1 cellular context compared by ENCODE assay signal in the genomic region with DNA sequence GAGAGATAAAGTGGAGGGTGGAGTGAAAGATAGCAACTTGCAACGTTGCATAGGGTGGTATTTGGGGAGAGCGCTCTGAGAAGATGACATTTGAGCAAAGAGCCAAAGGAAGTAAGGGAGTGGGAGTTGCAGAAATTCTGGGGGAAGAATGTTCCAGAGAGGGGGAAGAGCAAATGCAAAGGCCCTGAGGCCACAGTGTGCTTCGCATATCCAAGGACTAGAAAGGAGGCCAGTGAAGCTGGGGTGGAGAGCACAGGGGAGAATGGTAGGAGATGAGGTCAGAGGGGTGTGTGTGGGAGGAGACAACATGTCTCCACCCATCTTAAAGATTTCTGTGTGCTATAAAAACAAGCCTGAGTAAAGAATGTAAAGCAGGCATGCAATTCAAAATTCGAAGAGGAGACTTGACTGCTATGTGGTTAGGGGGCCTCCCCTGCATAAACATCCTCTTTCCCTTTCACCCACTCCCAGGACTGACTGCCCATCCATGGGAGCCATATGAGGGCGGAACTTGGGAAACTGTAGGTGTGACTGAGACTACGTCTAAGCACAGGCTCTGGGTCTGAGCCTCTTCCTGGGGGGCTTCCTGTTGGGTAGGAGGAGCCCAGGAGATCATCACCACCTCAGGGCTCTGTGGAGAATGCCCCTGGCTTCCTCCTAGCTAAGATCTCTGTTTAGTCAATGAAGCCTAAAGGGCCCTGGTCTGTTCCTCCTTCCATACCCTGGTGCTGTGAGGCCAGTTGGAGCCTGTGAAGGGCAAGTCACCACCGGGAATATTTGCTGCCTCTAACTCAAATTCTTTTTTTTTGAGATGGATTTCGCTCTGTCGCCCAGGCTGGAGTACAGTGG.
TF ChIP-seq lines count a peak whose summit lies in the region.

No MANE protein-coding gene starts in this region.

TF ChIP-seq in HEK293, 187 proteins besides CTCF, POLR2A, EP300 and RAD21 (continued from another document and continues in another):
- TF ChIP-seq ZNF701 (tag by site-specific recombination; IDR thresholded peaks at IDR 0.05) (no peak), ZNF660 (tag by site-specific recombination; IDR thresholded peaks at IDR 0.05) (no peak), KLF10 (tag by site-specific recombination; IDR thresholded peaks at IDR 0.05) (peak; percentile 79), SP3 (tag by site-specific recombination; IDR thresholded peaks at IDR 0.05) (peak; percentile 69), ZFHX2 (tag by site-specific recombination; conservative IDR thresholded peaks at IDR 0.05) (peak; percentile 97), ZNF558 (tag by site-specific recombination; IDR thresholded peaks at IDR 0.05) (no peak), ZNF214 (tag by site-specific recombination; IDR thresholded peaks at IDR 0.05; ENCODE audit: borderline replicate concordance) (no peak), ZBTB21 (tag by site-specific recombination; IDR thresholded peaks at IDR 0.05) (peak; percentile 51; the same call in 1 of the 2 replicates), ZNF623 (tag by site-specific recombination; IDR thresholded peaks at IDR 0.05) (peak; percentile 100), TRIM28 (IDR thresholded peaks at IDR 0.05; ENCODE audit: borderline replicate concordance, low read length) (0 out of 2 replicates have a peak, but pooled peaks have one; percentile 44), GLIS2 (tag by site-specific recombination; IDR thresholded peaks at IDR 0.05) (peak; percentile 61; the same call in 1 of the 2 replicates), WT1 (tag by site-specific recombination; IDR thresholded peaks at IDR 0.05) (peak; percentile 81), ZBTB17 (tag by site-specific recombination; IDR thresholded peaks at IDR 0.05) (peak; percentile 67; the same call in 1 of the 2 replicates), ZNF366 (tag by site-specific recombination; conservative IDR thresholded peaks at IDR 0.05) (peak; percentile 74), ZXDB (tag by site-specific recombination; IDR thresholded peaks at IDR 0.05) (peak; percentile 38; the same call in 1 of the 2 replicates), ZNF223 (tag by site-specific recombination; IDR thresholded peaks at IDR 0.05) (no peak), ZNF2 (tag by site-specific recombination; IDR thresholded peaks at IDR 0.05) (peak; percentile 67; the same call in 1 of the 2 replicates), ZNF24 (tag by site-specific recombination; IDR thresholded peaks at IDR 0.05) (peak; percentile 48; the same call in 1 of the 2 replicates), KLF9 (tag by site-specific recombination; IDR thresholded peaks at IDR 0.05; ENCODE audit: low read depth) (peak; percentile 60; the same call in 1 of the 2 replicates), ZNF473 (tag by site-specific recombination; IDR thresholded peaks at IDR 0.05) (no peak), SP7 (tag by site-specific recombination; IDR thresholded peaks at IDR 0.05) (peak; percentile 85), ZNF544 (tag by site-specific recombination; IDR thresholded peaks at IDR 0.05) (no peak), BCL11B (tag by site-specific recombination; IDR thresholded peaks at IDR 0.05; ENCODE audit: low read depth) (no peak), OSR2 (tag by site-specific recombination; IDR thresholded peaks at IDR 0.05) (peak; percentile 16; the same call in 1 of the 2 replicates), ZNF600 (tag by site-specific recombination; IDR thresholded peaks at IDR 0.05) (no peak)
- TF ChIP-seq, protein P1, sequence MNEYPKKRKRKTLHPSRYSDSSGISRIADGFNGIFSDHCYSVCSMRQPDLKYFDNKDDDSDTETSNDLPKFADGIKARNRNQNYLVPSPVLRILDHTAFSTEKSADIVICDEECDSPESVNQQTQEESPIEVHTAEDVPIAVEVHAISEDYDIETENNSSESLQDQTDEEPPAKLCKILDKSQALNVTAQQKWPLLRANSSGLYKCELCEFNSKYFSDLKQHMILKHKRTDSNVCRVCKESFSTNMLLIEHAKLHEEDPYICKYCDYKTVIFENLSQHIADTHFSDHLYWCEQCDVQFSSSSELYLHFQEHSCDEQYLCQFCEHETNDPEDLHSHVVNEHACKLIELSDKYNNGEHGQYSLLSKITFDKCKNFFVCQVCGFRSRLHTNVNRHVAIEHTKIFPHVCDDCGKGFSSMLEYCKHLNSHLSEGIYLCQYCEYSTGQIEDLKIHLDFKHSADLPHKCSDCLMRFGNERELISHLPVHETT (tag by site-specific recombination; IDR thresholded peaks at IDR 0.05), result no peak
- TF ChIP-seq, protein P2, sequence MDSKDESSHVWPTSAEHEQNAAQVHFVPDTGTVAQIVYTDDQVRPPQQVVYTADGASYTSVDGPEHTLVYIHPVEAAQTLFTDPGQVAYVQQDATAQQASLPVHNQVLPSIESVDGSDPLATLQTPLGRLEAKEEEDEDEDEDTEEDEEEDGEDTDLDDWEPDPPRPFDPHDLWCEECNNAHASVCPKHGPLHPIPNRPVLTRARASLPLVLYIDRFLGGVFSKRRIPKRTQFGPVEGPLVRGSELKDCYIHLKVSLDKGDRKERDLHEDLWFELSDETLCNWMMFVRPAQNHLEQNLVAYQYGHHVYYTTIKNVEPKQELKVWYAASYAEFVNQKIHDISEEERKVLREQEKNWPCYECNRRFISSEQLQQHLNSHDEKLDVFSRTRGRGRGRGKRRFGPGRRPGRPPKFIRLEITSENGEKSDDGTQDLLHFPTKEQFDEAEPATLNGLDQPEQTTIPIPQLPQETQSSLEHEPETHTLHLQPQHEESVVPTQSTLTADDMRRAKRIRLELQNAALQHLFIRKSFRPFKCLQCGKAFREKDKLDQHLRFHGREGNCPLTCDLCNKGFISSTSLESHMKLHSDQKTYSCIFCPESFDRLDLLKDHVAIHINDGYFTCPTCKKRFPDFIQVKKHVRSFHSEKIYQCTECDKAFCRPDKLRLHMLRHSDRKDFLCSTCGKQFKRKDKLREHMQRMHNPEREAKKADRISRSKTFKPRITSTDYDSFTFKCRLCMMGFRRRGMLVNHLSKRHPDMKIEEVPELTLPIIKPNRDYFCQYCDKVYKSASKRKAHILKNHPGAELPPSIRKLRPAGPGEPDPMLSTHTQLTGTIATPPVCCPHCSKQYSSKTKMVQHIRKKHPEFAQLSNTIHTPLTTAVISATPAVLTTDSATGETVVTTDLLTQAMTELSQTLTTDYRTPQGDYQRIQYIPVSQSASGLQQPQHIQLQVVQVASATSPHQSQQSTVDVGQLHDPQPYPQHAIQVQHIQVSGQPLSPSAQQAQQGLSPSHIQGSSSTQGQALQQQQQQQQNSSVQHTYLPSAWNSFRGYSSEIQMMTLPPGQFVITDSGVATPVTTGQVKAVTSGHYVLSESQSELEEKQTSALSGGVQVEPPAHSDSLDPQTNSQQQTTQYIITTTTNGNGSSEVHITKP (tag by site-specific recombination; IDR thresholded peaks at IDR 0.05), result peak; percentile 99
- TF ChIP-seq, protein P3, sequence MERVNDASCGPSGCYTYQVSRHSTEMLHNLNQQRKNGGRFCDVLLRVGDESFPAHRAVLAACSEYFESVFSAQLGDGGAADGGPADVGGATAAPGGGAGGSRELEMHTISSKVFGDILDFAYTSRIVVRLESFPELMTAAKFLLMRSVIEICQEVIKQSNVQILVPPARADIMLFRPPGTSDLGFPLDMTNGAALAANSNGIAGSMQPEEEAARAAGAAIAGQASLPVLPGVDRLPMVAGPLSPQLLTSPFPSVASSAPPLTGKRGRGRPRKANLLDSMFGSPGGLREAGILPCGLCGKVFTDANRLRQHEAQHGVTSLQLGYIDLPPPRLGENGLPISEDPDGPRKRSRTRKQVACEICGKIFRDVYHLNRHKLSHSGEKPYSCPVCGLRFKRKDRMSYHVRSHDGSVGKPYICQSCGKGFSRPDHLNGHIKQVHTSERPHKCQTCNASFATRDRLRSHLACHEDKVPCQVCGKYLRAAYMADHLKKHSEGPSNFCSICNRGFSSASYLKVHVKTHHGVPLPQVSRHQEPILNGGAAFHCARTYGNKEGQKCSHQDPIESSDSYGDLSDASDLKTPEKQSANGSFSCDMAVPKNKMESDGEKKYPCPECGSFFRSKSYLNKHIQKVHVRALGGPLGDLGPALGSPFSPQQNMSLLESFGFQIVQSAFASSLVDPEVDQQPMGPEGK (tag by site-specific recombination; IDR thresholded peaks at IDR 0.05), result peak; percentile 77
- TF ChIP-seq, protein P4, sequence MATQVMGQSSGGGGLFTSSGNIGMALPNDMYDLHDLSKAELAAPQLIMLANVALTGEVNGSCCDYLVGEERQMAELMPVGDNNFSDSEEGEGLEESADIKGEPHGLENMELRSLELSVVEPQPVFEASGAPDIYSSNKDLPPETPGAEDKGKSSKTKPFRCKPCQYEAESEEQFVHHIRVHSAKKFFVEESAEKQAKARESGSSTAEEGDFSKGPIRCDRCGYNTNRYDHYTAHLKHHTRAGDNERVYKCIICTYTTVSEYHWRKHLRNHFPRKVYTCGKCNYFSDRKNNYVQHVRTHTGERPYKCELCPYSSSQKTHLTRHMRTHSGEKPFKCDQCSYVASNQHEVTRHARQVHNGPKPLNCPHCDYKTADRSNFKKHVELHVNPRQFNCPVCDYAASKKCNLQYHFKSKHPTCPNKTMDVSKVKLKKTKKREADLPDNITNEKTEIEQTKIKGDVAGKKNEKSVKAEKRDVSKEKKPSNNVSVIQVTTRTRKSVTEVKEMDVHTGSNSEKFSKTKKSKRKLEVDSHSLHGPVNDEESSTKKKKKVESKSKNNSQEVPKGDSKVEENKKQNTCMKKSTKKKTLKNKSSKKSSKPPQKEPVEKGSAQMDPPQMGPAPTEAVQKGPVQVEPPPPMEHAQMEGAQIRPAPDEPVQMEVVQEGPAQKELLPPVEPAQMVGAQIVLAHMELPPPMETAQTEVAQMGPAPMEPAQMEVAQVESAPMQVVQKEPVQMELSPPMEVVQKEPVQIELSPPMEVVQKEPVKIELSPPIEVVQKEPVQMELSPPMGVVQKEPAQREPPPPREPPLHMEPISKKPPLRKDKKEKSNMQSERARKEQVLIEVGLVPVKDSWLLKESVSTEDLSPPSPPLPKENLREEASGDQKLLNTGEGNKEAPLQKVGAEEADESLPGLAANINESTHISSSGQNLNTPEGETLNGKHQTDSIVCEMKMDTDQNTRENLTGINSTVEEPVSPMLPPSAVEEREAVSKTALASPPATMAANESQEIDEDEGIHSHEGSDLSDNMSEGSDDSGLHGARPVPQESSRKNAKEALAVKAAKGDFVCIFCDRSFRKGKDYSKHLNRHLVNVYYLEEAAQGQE (tag by site-specific recombination; IDR thresholded peaks at IDR 0.05), result no peak
- TF ChIP-seq, protein P5, sequence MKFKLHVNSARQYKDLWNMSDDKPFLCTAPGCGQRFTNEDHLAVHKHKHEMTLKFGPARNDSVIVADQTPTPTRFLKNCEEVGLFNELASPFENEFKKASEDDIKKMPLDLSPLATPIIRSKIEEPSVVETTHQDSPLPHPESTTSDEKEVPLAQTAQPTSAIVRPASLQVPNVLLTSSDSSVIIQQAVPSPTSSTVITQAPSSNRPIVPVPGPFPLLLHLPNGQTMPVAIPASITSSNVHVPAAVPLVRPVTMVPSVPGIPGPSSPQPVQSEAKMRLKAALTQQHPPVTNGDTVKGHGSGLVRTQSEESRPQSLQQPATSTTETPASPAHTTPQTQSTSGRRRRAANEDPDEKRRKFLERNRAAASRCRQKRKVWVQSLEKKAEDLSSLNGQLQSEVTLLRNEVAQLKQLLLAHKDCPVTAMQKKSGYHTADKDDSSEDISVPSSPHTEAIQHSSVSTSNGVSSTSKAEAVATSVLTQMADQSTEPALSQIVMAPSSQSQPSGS (tag by site-specific recombination; IDR thresholded peaks at IDR 0.05; ENCODE audit: low read depth), result no peak; the same call in 1 of the 2 replicates
- TF ChIP-seq, protein P6, sequence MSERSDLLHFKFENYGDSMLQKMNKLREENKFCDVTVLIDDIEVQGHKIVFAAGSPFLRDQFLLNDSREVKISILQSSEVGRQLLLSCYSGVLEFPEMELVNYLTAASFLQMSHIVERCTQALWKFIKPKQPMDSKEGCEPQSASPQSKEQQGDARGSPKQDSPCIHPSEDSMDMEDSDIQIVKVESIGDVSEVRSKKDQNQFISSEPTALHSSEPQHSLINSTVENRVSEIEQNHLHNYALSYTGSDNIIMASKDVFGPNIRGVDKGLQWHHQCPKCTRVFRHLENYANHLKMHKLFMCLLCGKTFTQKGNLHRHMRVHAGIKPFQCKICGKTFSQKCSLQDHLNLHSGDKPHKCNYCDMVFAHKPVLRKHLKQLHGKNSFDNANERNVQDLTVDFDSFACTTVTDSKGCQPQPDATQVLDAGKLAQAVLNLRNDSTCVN (tag by site-specific recombination; optimal IDR thresholded peaks at IDR 0.05), result peak; percentile 18
- TF ChIP-seq, protein P7, sequence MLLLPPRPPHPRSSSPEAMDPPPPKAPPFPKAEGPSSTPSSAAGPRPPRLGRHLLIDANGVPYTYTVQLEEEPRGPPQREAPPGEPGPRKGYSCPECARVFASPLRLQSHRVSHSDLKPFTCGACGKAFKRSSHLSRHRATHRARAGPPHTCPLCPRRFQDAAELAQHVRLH (tag by site-specific recombination; IDR thresholded peaks at IDR 0.05), result peak; percentile 93
- TF ChIP-seq, protein P8, sequence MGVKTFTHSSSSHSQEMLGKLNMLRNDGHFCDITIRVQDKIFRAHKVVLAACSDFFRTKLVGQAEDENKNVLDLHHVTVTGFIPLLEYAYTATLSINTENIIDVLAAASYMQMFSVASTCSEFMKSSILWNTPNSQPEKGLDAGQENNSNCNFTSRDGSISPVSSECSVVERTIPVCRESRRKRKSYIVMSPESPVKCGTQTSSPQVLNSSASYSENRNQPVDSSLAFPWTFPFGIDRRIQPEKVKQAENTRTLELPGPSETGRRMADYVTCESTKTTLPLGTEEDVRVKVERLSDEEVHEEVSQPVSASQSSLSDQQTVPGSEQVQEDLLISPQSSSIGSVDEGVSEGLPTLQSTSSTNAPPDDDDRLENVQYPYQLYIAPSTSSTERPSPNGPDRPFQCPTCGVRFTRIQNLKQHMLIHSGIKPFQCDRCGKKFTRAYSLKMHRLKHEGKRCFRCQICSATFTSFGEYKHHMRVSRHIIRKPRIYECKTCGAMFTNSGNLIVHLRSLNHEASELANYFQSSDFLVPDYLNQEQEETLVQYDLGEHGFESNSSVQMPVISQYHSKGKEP (tag by site-specific recombination; IDR thresholded peaks at IDR 0.05), result no peak; the same call in 1 of the 2 replicates
- TF ChIP-seq, protein P9, sequence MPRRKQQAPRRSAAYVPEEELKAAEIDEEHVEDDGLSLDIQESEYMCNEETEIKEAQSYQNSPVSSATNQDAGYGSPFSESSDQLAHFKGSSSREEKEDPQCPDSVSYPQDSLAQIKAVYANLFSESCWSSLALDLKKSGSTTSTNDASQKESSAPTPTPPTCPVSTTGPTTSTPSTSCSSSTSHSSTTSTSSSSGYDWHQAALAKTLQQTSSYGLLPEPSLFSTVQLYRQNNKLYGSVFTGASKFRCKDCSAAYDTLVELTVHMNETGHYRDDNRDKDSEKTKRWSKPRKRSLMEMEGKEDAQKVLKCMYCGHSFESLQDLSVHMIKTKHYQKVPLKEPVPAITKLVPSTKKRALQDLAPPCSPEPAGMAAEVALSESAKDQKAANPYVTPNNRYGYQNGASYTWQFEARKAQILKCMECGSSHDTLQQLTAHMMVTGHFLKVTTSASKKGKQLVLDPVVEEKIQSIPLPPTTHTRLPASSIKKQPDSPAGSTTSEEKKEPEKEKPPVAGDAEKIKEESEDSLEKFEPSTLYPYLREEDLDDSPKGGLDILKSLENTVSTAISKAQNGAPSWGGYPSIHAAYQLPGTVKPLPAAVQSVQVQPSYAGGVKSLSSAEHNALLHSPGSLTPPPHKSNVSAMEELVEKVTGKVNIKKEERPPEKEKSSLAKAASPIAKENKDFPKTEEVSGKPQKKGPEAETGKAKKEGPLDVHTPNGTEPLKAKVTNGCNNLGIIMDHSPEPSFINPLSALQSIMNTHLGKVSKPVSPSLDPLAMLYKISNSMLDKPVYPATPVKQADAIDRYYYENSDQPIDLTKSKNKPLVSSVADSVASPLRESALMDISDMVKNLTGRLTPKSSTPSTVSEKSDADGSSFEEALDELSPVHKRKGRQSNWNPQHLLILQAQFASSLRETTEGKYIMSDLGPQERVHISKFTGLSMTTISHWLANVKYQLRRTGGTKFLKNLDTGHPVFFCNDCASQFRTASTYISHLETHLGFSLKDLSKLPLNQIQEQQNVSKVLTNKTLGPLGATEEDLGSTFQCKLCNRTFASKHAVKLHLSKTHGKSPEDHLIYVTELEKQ (tag by site-specific recombination; IDR thresholded peaks at IDR 0.05; ENCODE audit: borderline replicate concordance), result 0 out of 2 replicates have a peak, but pooled peaks have one; percentile 2
